Comparison of ENCODE assay signal across 10 cellular contexts in genomic region chr9:124415852-124416484, GRCh38. TPM values are rescaled to one million over a fixed set of nuclear protein-coding genes. Genes with fewer than 3 reads are reported as not detected.
DNase-seq lines count a peak whose midpoint lies in the region; ATAC-seq and TF ChIP-seq lines count a peak whose summit lies in the region.
"Had no signal": no experiment of that assay in that cellular context is flagged by ENCODE, and none has a peak within 500 bp of the region (broad histone marks: within the 10 kb centered on the region; RNA-seq: fewer than 3 reads in every experiment).

No MANE protein-coding gene starts in this region.

- H3K79me2 ChIP-seq in DND-41 (ENCODE audit: insufficient read depth, low read length): peaks cover 37% of the 10 kb centered on the region

- peak overlapping the region; percentile 97 for H3K4me3 Mint-ChIP-seq in osteocyte (ENCODE audit: unreplicated experiment)

- H4K20me1 ChIP-seq in DND-41 (ENCODE audit: insufficient read depth, low read length): peaks cover 3% of the 10 kb centered on the region; the same call in 1 of the 2 replicates

- H3K27me3 Mint-ChIP-seq in osteocyte (ENCODE audit: unreplicated experiment): no peaks in the 10 kb centered on the region

- H3K9me3 ChIP-seq in DND-41 (ENCODE audit: insufficient read depth, low read length, severe bottlenecking) (no peaks in the 10 kb centered on the region), MG63 (peaks cover 5% of the 10 kb centered on the region), duodenal mucosa (ENCODE audit: control insufficient read depth in 1 of 2, low read length in 2 of 2) (no peaks in the 10 kb centered on the region)
- H3K9me3 ChIP-seq: thyroid gland had no signal

- DNase-seq in DND-41: no peak
- DNase-seq in MG63: no peak
- no peak for DNase-seq in osteocyte (ENCODE audit: extremely low spot score, unreplicated experiment)
- no peak for DNase-seq in NCI-H146 (lab: John Stamatoyannopoulos, UW)
- no peak for DNase-seq in superior temporal gyrus (ENCODE audit: extremely low spot score)
- DNase-seq in stimulated activated CD4-positive, alpha-beta T cell treated with anti-CD3 and anti-CD28 coated beads, Interleukin-4, amount 100 ng/mL, for 24 hours: no peak

- peaks cover 26% of the 10 kb centered on the region for H3K36me3 Mint-ChIP-seq in osteocyte (ENCODE audit: unreplicated experiment)

- TF ChIP-seq CTCF in DND-41 (IDR thresholded peaks at IDR 0.05; ENCODE audit: borderline replicate concordance, extremely low read depth, low read length, poor library complexity, severe bottlenecking) (no peak), osteocyte (IDR thresholded peaks at IDR 0.05) (no peak)

- H3K4me2 ChIP-seq in DND-41 (ENCODE audit: insufficient read depth, low read length): peak overlapping the region; percentile 40; the same call in 1 of the 2 replicates

- no peak overlapping the region for H3K27ac ChIP-seq in DND-41 (ENCODE audit: low read length)
- H3K27ac ChIP-seq in duodenal mucosa (ENCODE audit: low read depth, low read length): no peak overlapping the region

- peaks cover 39% of the 10 kb centered on the region for H3K36me3 ChIP-seq in DND-41 (ENCODE audit: insufficient read depth, low read length)
- H3K36me3 ChIP-seq in MG63: peaks cover 40% of the 10 kb centered on the region
- peaks cover 21 to 30% of the 10 kb centered on the region in 2 donors for H3K36me3 ChIP-seq in duodenal mucosa (ENCODE audit: control insufficient read depth in 1 of 2, insufficient read depth in 2 of 2, low read length in 2 of 2)

- peak overlapping the region; percentile 95 for H3K27ac Mint-ChIP-seq in osteocyte (ENCODE audit: unreplicated experiment)

- H3K9me3 Mint-ChIP-seq in osteocyte (ENCODE audit: unreplicated experiment): peaks cover 3% of the 10 kb centered on the region

- H3K27me3 ChIP-seq in DND-41 (ENCODE audit: insufficient read depth, low read length, poor library complexity): no peaks in the 10 kb centered on the region
- no peaks in the 10 kb centered on the region for H3K27me3 ChIP-seq in MG63
- H3K27me3 ChIP-seq in duodenal mucosa (ENCODE audit: control insufficient read depth in 1 of 2, insufficient read depth in 2 of 2, low read length in 2 of 2): no peaks in the 10 kb centered on the region
- H3K27me3 ChIP-seq: thyroid gland had no signal

- H2AFZ ChIP-seq in DND-41 (ENCODE audit: low read depth, low read length): peak overlapping the region; percentile 76

- H3K4me1 ChIP-seq in DND-41 (ENCODE audit: insufficient read depth, low read length): peaks cover 34% of the 10 kb centered on the region
- H3K4me1 ChIP-seq in duodenal mucosa (ENCODE audit: control insufficient read depth in 1 of 2, insufficient read depth in 2 of 2, low read length in 2 of 2): peaks cover 8 to 11% of the 10 kb centered on the region in 2 donors

- H3K4me1 Mint-ChIP-seq in osteocyte (ENCODE audit: unreplicated experiment): peaks cover 36% of the 10 kb centered on the region

- H3K4me3 ChIP-seq in DND-41 (ENCODE audit: low read depth in 1 of 2, low read length in 2 of 2): peak overlapping the region in 1 of 2 experiments; percentile 98; a peak in 2 of 4 replicates
- H3K4me3 ChIP-seq in MG63: peak overlapping the region; percentile 94
- H3K4me3 ChIP-seq in duodenal mucosa (ENCODE audit: low read depth in 1 of 2, low read length in 2 of 2): peak overlapping the region; percentile 83 to 100

- H3K9ac ChIP-seq in DND-41 (ENCODE audit: low read depth, low read length) (no peak overlapping the region), duodenal mucosa (ENCODE audit: low read depth in 1 of 2, low read length in 2 of 2) (no peak overlapping the region)

- ATAC-seq in DND-41 (ENCODE audit: insufficient read depth, low read depth) (no peak), GM19324 (IDR thresholded peaks at IDR 0.05; ENCODE audit: low FRiP score, unreplicated experiment) (no peak)

RNA-seq across cellular contexts. Expression of gene PSMB7, which starts 0.7 kb away (rescaled TPM):
- 82.8 and 179 TPM in 2 replicates for total RNA-seq in MG63 (2014; rRNA removed; shearing (Covaris generic); ENCODE audit: low replicate concordance)
- 140 and 151 TPM in 2 replicates for total RNA-seq in osteocyte

RNA-seq across cellular contexts. Expression of gene ADGRD2, which starts 34.3 kb away (rescaled TPM):
- total RNA-seq in MG63 (2014; rRNA removed; shearing (Covaris generic); ENCODE audit: low replicate concordance): not detected in 2 replicates
- not detected in 2 replicates for total RNA-seq in osteocyte
- total RNA-seq: liver, thyroid gland had no signal
